Comparison of ENCODE assay signal across 1 cellular context in genomic region chr6:108848116-108848868, GRCh38.
A peak's percentile ranks its signal among the peaks of the same experiment; 100 is the strongest.
TF ChIP-seq lines count a peak whose summit lies in the region.

Gene ARMC2 (plus strand): TSS chr6:108848422. CDS start chr6:108854268, 5,846 bp downstream.

TF ChIP-seq in HepG2, 621 proteins besides CTCF, POLR2A, EP300 and RAD21 (continued from another document):
- TF ChIP-seq GMEB2 (CRISPR knock-in tag; IDR thresholded peaks at IDR 0.05; ENCODE audit: low read depth) (no peak), ZFP37 (CRISPR knock-in tag; IDR thresholded peaks at IDR 0.05; ENCODE audit: borderline replicate concordance) (no peak), HOXA7 (CRISPR knock-in tag; IDR thresholded peaks at IDR 0.05) (no peak), IKZF5 (CRISPR knock-in tag; IDR thresholded peaks at IDR 0.05) (peak; percentile 72; the same call in 1 of the 2 replicates), ZFP90 (CRISPR knock-in tag; IDR thresholded peaks at IDR 0.05; ENCODE audit: borderline replicate concordance) (no peak; the same call in 1 of the 2 replicates), ZNF17 (CRISPR knock-in tag; IDR thresholded peaks at IDR 0.05) (no peak), ZFP41 (CRISPR knock-in tag; IDR thresholded peaks at IDR 0.05; ENCODE audit: borderline replicate concordance) (0 out of 2 replicates have a peak, but pooled peaks have one; percentile 60), ZNF280B (CRISPR knock-in tag; IDR thresholded peaks at IDR 0.05; ENCODE audit: borderline replicate concordance) (peak; percentile 87; the same call in 1 of the 2 replicates), MTF2 (CRISPR knock-in tag; IDR thresholded peaks at IDR 0.05; ENCODE audit: borderline replicate concordance) (0 out of 2 replicates have a peak, but pooled peaks have one; percentile 57), RFXANK (CRISPR knock-in tag; IDR thresholded peaks at IDR 0.05) (no peak), RFX5 (IDR thresholded peaks at IDR 0.05; ENCODE audit: low read depth, low read length) (no peak), ZNF557 (CRISPR knock-in tag; IDR thresholded peaks at IDR 0.05) (no peak), ZSCAN30 (CRISPR knock-in tag; IDR thresholded peaks at IDR 0.05) (no peak), LCORL (IDR thresholded peaks at IDR 0.05) (no peak), LCORL (CRISPR knock-in tag; IDR thresholded peaks at IDR 0.05) (0 out of 2 replicates have a peak, but pooled peaks have one; percentile 27), KAT8 (CRISPR knock-in tag; IDR thresholded peaks at IDR 0.05) (peak; percentile 77), SMARCC2 (IDR thresholded peaks at IDR 0.05) (no peak), ZNF33A (CRISPR knock-in tag; IDR thresholded peaks at IDR 0.05; ENCODE audit: borderline replicate concordance) (no peak), ZKSCAN8 (CRISPR knock-in tag; IDR thresholded peaks at IDR 0.05; ENCODE audit: borderline replicate concordance) (0 out of 2 replicates have a peak, but pooled peaks have one; percentile 26), REST (IDR thresholded peaks at IDR 0.05; ENCODE audit: borderline replicate concordance in 1 of 2, low read depth in 1 of 2, low read length in 2 of 2) (no peak), CREM (IDR thresholded peaks at IDR 0.05) (no peak), CREM (CRISPR knock-in tag; IDR thresholded peaks at IDR 0.05) (no peak), ZNF780A (CRISPR knock-in tag; IDR thresholded peaks at IDR 0.05) (peak; percentile 40; the same call in 1 of the 2 replicates), RFX3 (CRISPR knock-in tag; IDR thresholded peaks at IDR 0.05) (peak; percentile 88), ZNF7 (CRISPR knock-in tag; IDR thresholded peaks at IDR 0.05) (no peak), TARDBP (CRISPR knock-in tag; IDR thresholded peaks at IDR 0.05) (no peak; the same call in 1 of the 2 replicates), PAF1 (CRISPR knock-in tag; IDR thresholded peaks at IDR 0.05) (no peak), ZNF883 (CRISPR knock-in tag; IDR thresholded peaks at IDR 0.05; ENCODE audit: not compliant biosample characterization) (peak; percentile 89), ZNF740 (CRISPR knock-in tag; IDR thresholded peaks at IDR 0.05) (0 out of 2 replicates have a peak, but pooled peaks have one; percentile 8), YY1 (IDR thresholded peaks at IDR 0.05; ENCODE audit: insufficient read depth, insufficient replicate concordance, low read depth, low read length) (no peak), ZBTB49 (CRISPR knock-in tag; IDR thresholded peaks at IDR 0.05; ENCODE audit: borderline replicate concordance) (no peak), ZBTB34 (CRISPR knock-in tag; IDR thresholded peaks at IDR 0.05) (no peak), ZC3H4 (CRISPR knock-in tag; IDR thresholded peaks at IDR 0.05; ENCODE audit: borderline replicate concordance) (no peak), ZNF616 (CRISPR knock-in tag; IDR thresholded peaks at IDR 0.05; ENCODE audit: low read depth) (peak; percentile 21; the same call in 1 of the 2 replicates), HNF4A (CRISPR knock-in tag; IDR thresholded peaks at IDR 0.05) (no peak), TBX3 (IDR thresholded peaks at IDR 0.05; ENCODE audit: borderline replicate concordance) (no peak), DR1 (CRISPR knock-in tag; IDR thresholded peaks at IDR 0.05) (0 out of 2 replicates have a peak, but pooled peaks have one; percentile 62), ZNF660 (CRISPR knock-in tag; IDR thresholded peaks at IDR 0.05; ENCODE audit: borderline replicate concordance, low read depth) (no peak), PCBP1 (IDR thresholded peaks at IDR 0.05; ENCODE audit: borderline replicate concordance, low read depth, low read length) (no peak), ZNF75D (CRISPR knock-in tag; IDR thresholded peaks at IDR 0.05; ENCODE audit: borderline replicate concordance) (no peak), ZNF44 (CRISPR knock-in tag; IDR thresholded peaks at IDR 0.05) (peak; percentile 86; the same call in 1 of the 2 replicates), ZBTB43 (CRISPR knock-in tag; conservative IDR thresholded peaks at IDR 0.05) (0 out of 2 replicates have a peak, but pooled peaks have one; percentile 26), ZNF703 (CRISPR knock-in tag; IDR thresholded peaks at IDR 0.05; ENCODE audit: borderline replicate concordance) (no peak), ZBTB46 (CRISPR knock-in tag; IDR thresholded peaks at IDR 0.05; ENCODE audit: borderline replicate concordance) (no peak), FOSL1 (CRISPR knock-in tag; IDR thresholded peaks at IDR 0.05; ENCODE audit: borderline replicate concordance) (no peak), ZNF777 (CRISPR knock-in tag; IDR thresholded peaks at IDR 0.05) (peak; percentile 57; the same call in 1 of the 2 replicates), ZNF766 (CRISPR knock-in tag; IDR thresholded peaks at IDR 0.05; ENCODE audit: borderline replicate concordance) (0 out of 2 replicates have a peak, but pooled peaks have one; percentile 43), POLR2G (IDR thresholded peaks at IDR 0.05; ENCODE audit: low read depth, low read length) (peak; percentile 75)
